Comparison of ENCODE assay signal across 20 cellular contexts in the genomic region with DNA sequence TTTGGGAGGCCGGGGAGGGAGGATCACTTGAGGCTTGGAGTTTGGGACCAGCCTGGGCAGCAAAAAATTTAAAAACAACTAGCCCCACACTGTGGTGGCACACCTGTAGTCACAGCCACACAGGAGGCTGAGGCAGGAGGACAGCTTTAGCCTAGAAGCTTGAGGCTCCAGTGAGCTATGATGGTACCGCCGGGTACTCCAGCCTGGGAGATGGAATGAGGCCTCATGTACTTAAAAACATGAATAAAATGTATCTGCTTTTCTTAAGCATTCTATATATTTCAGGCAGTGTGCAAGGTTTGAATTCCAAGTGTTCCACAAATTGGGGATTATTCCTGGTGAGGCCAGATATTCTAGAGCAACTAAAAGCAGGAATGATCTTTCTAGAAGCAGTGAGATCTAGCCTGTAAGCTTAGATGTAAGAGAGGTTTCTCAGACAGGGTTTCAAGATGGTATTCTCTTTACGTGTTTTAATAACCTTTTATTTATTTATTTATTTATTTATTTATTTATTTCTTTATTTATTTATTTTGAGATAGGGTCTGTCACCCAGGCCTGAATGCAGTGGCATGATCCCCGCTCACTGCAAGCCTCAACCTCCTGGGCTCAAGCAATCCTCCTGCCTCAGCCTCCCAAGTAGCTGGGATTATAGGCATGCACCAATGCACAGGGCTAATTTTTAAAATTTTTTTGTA. TPM values are rescaled to one million over a fixed set of nuclear protein-coding genes. Genes with fewer than 3 reads are reported as not detected.
DNase-seq lines count a peak whose midpoint lies in the region; ATAC-seq, FAIRE-seq and TF ChIP-seq lines count a peak whose summit lies in the region.
"Had no signal": no experiment of that assay in that cellular context is flagged by ENCODE, and none has a peak within 500 bp of the region (broad histone marks: within the 10 kb centered on the region; RNA-seq: fewer than 3 reads in every experiment).

No MANE protein-coding gene starts in this region.

- H2BK120ac ChIP-seq in trophoblast cell (ENCODE audit: insufficient read depth, low read length, poor library complexity) = no peak overlapping the region

- no peak overlapping the region for H3K9ac ChIP-seq in keratinocyte (ENCODE audit: control insufficient read depth, extremely low read depth, insufficient read depth, low read length)
- H3K9ac ChIP-seq in trophoblast cell (ENCODE audit: low read length) = no peak overlapping the region

- peaks cover 8% of the 10 kb centered on the region for H3K79me1 ChIP-seq in trophoblast cell (ENCODE audit: low read length)

- H3K27me3 ChIP-seq in keratinocyte (ENCODE audit: control insufficient read depth, extremely low read depth, insufficient read depth, low read length) (no peaks in the 10 kb centered on the region), trophoblast cell (ENCODE audit: insufficient read depth, low read length) (no peaks in the 10 kb centered on the region)

- no peaks in the 10 kb centered on the region for H3K27me3 Mint-ChIP-seq in activated CD4-positive, alpha-beta T cell treated with anti-CD3 and anti-CD28 coated beads for 36 hours
- H3K27me3 Mint-ChIP-seq: CD4-positive, alpha-beta memory T cell had no signal

- no peak overlapping the region for H4K91ac ChIP-seq in trophoblast cell (ENCODE audit: low read depth, low read length)

- H3K18ac ChIP-seq in trophoblast cell (ENCODE audit: low read length) = no peak overlapping the region

- H3K4me3 ChIP-seq in HEK293 (ENCODE audit: low read depth, low read length) = no peak overlapping the region
- no peak overlapping the region for H3K4me3 ChIP-seq in keratinocyte (ENCODE audit: control insufficient read depth in 2 of 3, extremely low read depth in 1 of 3, insufficient read depth in 2 of 3, low read depth in 1 of 3, low read length in 3 of 3)
- no peak overlapping the region for H3K4me3 ChIP-seq in trophoblast cell (ENCODE audit: low read depth, low read length)
- H3K4me3 ChIP-seq: HAP-1 had no signal

- H2BK12ac ChIP-seq in trophoblast cell (ENCODE audit: low read length) = no peak overlapping the region

- H4K8ac ChIP-seq in trophoblast cell (ENCODE audit: low read depth, low read length) = no peak overlapping the region

- no peaks in the 10 kb centered on the region for H3K9me3 ChIP-seq in HEK293 (ENCODE audit: control insufficient read depth, insufficient read depth, low read depth, low read length)
- no peaks in the 10 kb centered on the region for H3K9me3 ChIP-seq in keratinocyte (ENCODE audit: control insufficient read depth, low read depth, low read length)
- H3K9me3 ChIP-seq in trophoblast cell (ENCODE audit: insufficient read depth, low read depth, low read length) = no peaks in the 10 kb centered on the region
- H3K9me3 ChIP-seq: HAP-1 had no signal

- H4K20me1 ChIP-seq in keratinocyte (ENCODE audit: control insufficient read depth, extremely low read depth, insufficient read depth, low read length) = no peaks in the 10 kb centered on the region

- no peak overlapping the region for H3K23ac ChIP-seq in trophoblast cell (ENCODE audit: low read length)

- no peak overlapping the region for H3K14ac ChIP-seq in trophoblast cell (ENCODE audit: low read length)

- no peaks in the 10 kb centered on the region for H3K9me3 Mint-ChIP-seq in activated CD4-positive, alpha-beta T cell treated with anti-CD3 and anti-CD28 coated beads for 36 hours (ENCODE audit: low read depth)

- H3K4me3 Mint-ChIP-seq in activated CD4-positive, alpha-beta T cell treated with anti-CD3 and anti-CD28 coated beads for 36 hours = no peak overlapping the region
- H3K4me3 Mint-ChIP-seq: CD4-positive, alpha-beta memory T cell had no signal

- H3K36me3 Mint-ChIP-seq in activated CD4-positive, alpha-beta T cell treated with anti-CD3 and anti-CD28 coated beads for 36 hours (ENCODE audit: low read depth) = peaks cover 14% of the 10 kb centered on the region

- POLR2A ChIA-PET in activated CD4-positive, alpha-beta T cell treated with anti-CD3 and anti-CD28 coated beads for 36 hours (lab: Charles Lee) = no interaction called here
- POLR2A ChIA-PET in HEK293 (lab: Yijun Ruan, JAX) = no interaction called here

- H2AK5ac ChIP-seq in trophoblast cell (ENCODE audit: low read length) = no peak overlapping the region

- no peak overlapping the region for H2BK5ac ChIP-seq in trophoblast cell (ENCODE audit: low read depth, low read length, poor library complexity)

- H3K9me1 ChIP-seq in keratinocyte (ENCODE audit: control insufficient read depth, extremely low read depth, insufficient read depth, low read length) = no peaks in the 10 kb centered on the region

- CTCF ChIA-PET in activated CD4-positive, alpha-beta T cell treated with anti-CD3 and anti-CD28 coated beads for 36 hours (lab: Charles Lee) = no interaction called here
- CTCF ChIA-PET in HEK293 (lab: Yijun Ruan, JAX) = interaction anchor here (0.5 to 0.6 kb wide), 2 partner anchors 154 to 279 kb away, joined by 3 to 5 read pairs; no protein-coding TSS in a partner anchor

- H4K12ac ChIP-seq in trophoblast cell (ENCODE audit: low read depth, low read length) = no peak overlapping the region

- no CpG with 5 or more reads among the region's 5 CpGs for WGBS in trophoblast cell (ENCODE audit: extremely low coverage, insufficient coverage, insufficient read length)

- H3K27ac ChIP-seq in HEK293 (ENCODE audit: extremely low read depth, low read depth, low read length) = no peak overlapping the region
- no peak overlapping the region for H3K27ac ChIP-seq in keratinocyte (ENCODE audit: control insufficient read depth, insufficient read depth, low read length)
- no peak overlapping the region for H3K27ac ChIP-seq in trophoblast cell (ENCODE audit: low read depth, low read length)

- H3K4me1 ChIP-seq in HEK293 (ENCODE audit: control insufficient read depth, insufficient read depth, low read length) (peaks cover 2% of the 10 kb centered on the region; the same call in 1 of the 2 replicates), keratinocyte (ENCODE audit: control insufficient read depth, extremely low read depth, insufficient read depth, low read length) (peaks cover 6% of the 10 kb centered on the region), trophoblast cell (ENCODE audit: control insufficient read depth in 1 of 2, insufficient read depth in 2 of 2, low read length in 2 of 2) (no peaks in the 10 kb centered on the region)

- H3K36me3 ChIP-seq in HEK293 (ENCODE audit: control insufficient read depth in 2 of 2, insufficient read depth in 1 of 2, low read length in 2 of 2) = no peaks in the 10 kb centered on the region
- no peaks in the 10 kb centered on the region for H3K36me3 ChIP-seq in keratinocyte (ENCODE audit: control insufficient read depth in 2 of 2, extremely low read depth in 1 of 2, insufficient read depth in 2 of 2, low read length in 2 of 2)
- no peaks in the 10 kb centered on the region for H3K36me3 ChIP-seq in trophoblast cell (ENCODE audit: control insufficient read depth in 1 of 2, insufficient read depth in 2 of 2, low read length in 2 of 2)

- DNase-seq in activated CD4-positive, alpha-beta T cell treated with anti-CD3 and anti-CD28 coated beads for 36 hours = peak; percentile 6
- DNase-seq in activated CD4-positive, alpha-beta T cell treated with anti-CD3 and anti-CD28 coated beads, Interleukin-2, amount 50 U/mL, for 48 hours = no peak
- DNase-seq in keratinocyte (ENCODE audit: low read depth, low spot score) (no peak), trophoblast cell (peak; percentile 66 to 79), HTR-8/SVneo (ENCODE audit: insufficient read length, low spot score) (no peak)
- DNase-seq: 8988T; C1 segment of cervical spinal cord; Calu3; CD4-positive, alpha-beta memory T cell; COR-L47; DMS53; DMS79 treated with DMSO at 0.1 percent for 48 hours; GF-D8; GOT3 had no signal

- H3K79me2 ChIP-seq in keratinocyte (ENCODE audit: control insufficient read depth, insufficient read depth, low read length) (peaks cover 9% of the 10 kb centered on the region), trophoblast cell (ENCODE audit: control insufficient read depth, insufficient read depth, low read length, poor library complexity) (peaks cover 8% of the 10 kb centered on the region)

- H2AFZ ChIP-seq in keratinocyte (ENCODE audit: control insufficient read depth, low read length) = no peak overlapping the region
- no peak overlapping the region for H2AFZ ChIP-seq in trophoblast cell (ENCODE audit: insufficient read depth, low read length, poor library complexity)

- H3K4me2 ChIP-seq in keratinocyte (ENCODE audit: control insufficient read depth, extremely low read depth, insufficient read depth, low read depth, low read length) (no peak overlapping the region), trophoblast cell (ENCODE audit: low read length) (no peak overlapping the region)

- FAIRE-seq in keratinocyte (lab: Jason Lieb, UNC) (peak; percentile 13), HTR-8/SVneo (lab: Jason Lieb, UNC) (no peak)
- FAIRE-seq: GM12891, GM18507, H54 had no signal

- no peak for TF ChIP-seq CTCF in HEK293 (tag by site-specific recombination; IDR thresholded peaks at IDR 0.05)
- TF ChIP-seq CTCF in keratinocyte (optimal IDR thresholded peaks at IDR 0.05 in 1 of 3, IDR thresholded peaks at IDR 0.05 in 1 of 3, conservative IDR thresholded peaks at IDR 0.05 in 1 of 3; ENCODE audit: extremely low read depth in 1 of 3, insufficient read depth in 2 of 3, low read length in 3 of 3) = no peak

- peaks cover 8% of the 10 kb centered on the region for H3K4me1 Mint-ChIP-seq in activated CD4-positive, alpha-beta T cell treated with anti-CD3 and anti-CD28 coated beads for 36 hours

- no peak overlapping the region for H3K27ac Mint-ChIP-seq in activated CD4-positive, alpha-beta T cell treated with anti-CD3 and anti-CD28 coated beads for 36 hours

- intact Hi-C loops in activated CD4-positive, alpha-beta T cell treated with anti-CD3 and anti-CD28 coated beads for 36 hours (cut with DNase I, micrococcal nuclease) = no loop called here

- dilution Hi-C loops in keratinocyte (cut with MboI; ENCODE audit: extremely low pct_ligation_motif_present, low sequenced_read_pairs) = loop anchor here (25.0 kb wide), 1 partner anchor 96 kb away; a partner anchor contains a TSS

- ATAC-seq in activated CD4-positive, alpha-beta T cell treated with anti-CD3 and anti-CD28 coated beads for 36 hours = no peak
- no peak for ATAC-seq in GM21447 (IDR thresholded peaks at IDR 0.05; ENCODE audit: unreplicated experiment)

- H3K4ac ChIP-seq in trophoblast cell (ENCODE audit: low read depth, low read length) = no peak overlapping the region

TF ChIP-seq in HEK293, 187 proteins besides CTCF, POLR2A, EP300 and RAD21 (continues in another document):
- no peak for TF ChIP-seq ZNF544 (tag by site-specific recombination; IDR thresholded peaks at IDR 0.05)

RNA-seq across cellular contexts. Expression of a gene that starts 4.1 kb away (rescaled TPM):
- total RNA-seq in activated CD4-positive, alpha-beta T cell treated with anti-CD3 and anti-CD28 coated beads for 36 hours = 10 to 100 TPM; 78.3 to 83.1 TPM
- polyA plus RNA-seq in keratinocyte = 52.0 to 89.4 TPM (median 52.9 TPM) in 3 replicates
- 100.0 TPM for polyA plus RNA-seq in keratinocyte (2011; ENCODE audit: low read depth)
- polyA plus RNA-seq in keratinocyte (2011; cell fraction: cytosol; rRNA removed) = 27.6 and 68.4 TPM in 2 replicates
- 90.1 and 127 TPM in 2 replicates for polyA plus RNA-seq in keratinocyte (2011; cell fraction: nucleus; rRNA removed)
- 69.9 and 70.9 TPM in 2 replicates for polyA plus RNA-seq in keratinocyte (2012; ENCODE audit: low replicate concordance)
- polyA minus RNA-seq in keratinocyte = 16.1 to 70.5 TPM (median 33.6 TPM) in 3 replicates
- polyA minus RNA-seq in keratinocyte (2011; cell fraction: cytosol; rRNA and poly(A)+ RNA removed) = 44.9 TPM
- 58.0 and 123 TPM in 2 replicates for polyA minus RNA-seq in keratinocyte (2011; cell fraction: nucleus; rRNA and poly(A)+ RNA removed)
- polyA plus RNA-seq in trophoblast cell (2013) = 97.9 and 101 TPM in 2 replicates

Comparison
In these comparisons a context has a peak if more than half of its experiments do, and no peak if none do; other contexts are left out.
1. DNase-seq: peak in activated CD4-positive, alpha-beta T cell treated with anti-CD3 and anti-CD28 coated beads for 36 hours (single experiment) and trophoblast cell (2 of 2); none in activated CD4-positive, alpha-beta T cell treated with anti-CD3 and anti-CD28 coated beads, Interleukin-2, amount 50 U/mL, for 48 hours (0 of 2), keratinocyte (single experiment) and HTR-8/SVneo (single experiment).